Comparison of ENCODE assay signal across 21 cellular contexts in the genomic region with DNA sequence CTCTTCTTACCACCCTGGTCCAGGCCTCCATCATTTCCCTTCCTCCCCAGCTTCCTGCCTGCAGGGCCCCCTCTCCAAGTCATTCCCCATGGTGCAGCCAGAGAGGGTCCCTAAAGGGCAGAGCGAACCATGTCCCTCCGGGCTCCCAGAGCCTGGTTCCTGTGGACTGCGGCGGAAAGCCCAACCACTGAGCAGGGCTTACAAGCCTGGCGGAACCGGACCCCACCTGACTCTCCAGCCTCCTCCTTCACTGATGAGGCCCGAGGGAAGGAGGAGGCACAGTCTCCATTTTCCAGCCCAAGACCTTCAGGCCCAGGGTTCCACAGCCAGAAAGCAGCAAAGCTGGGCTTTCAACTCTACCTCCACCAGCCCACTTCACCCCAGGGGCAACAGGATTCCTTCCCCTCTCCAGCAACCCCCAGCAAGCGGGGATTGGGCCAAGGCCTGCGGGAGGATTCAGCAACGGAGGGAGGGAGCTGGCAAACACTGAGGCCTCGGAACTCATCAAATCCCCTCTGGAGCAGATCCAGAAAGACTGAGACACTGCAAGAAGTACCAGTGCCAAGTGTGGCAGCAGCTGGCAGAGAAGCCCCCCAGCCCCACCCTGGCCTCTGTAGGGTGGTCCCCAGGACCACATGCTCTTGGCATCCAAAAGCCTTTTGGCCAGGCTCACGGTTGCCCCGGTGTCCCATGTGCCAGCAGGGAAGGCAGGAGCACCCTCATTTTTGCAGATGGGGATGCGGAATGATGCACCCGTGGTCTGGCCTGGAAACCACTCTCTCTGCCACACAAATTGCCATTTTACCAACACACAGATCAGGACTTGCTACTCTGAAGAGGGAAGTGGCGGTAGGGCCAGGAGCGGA. TPM values are rescaled to one million over a fixed set of nuclear protein-coding genes. Genes with fewer than 3 reads are reported as not detected.
DNase-seq lines count a peak whose midpoint lies in the region; TF ChIP-seq lines count a peak whose summit lies in the region.
"Had no signal": no experiment of that assay in that cellular context is flagged by ENCODE, and none has a peak within 500 bp of the region (broad histone marks: within the 10 kb centered on the region; RNA-seq: fewer than 3 reads in every experiment).

No MANE protein-coding gene starts in this region.

- no peaks in the 10 kb centered on the region for H4K20me1 ChIP-seq in BLaER1

- DNase-seq in BE2C (no peak), NCI-H1105 treated with DMSO at 0.1 percent for 48 hours (lab: John Stamatoyannopoulos, UW) (peak; percentile 65), endodermal cell (no peak), NK-92 (lab: John Stamatoyannopoulos, UW; ENCODE audit: unreplicated experiment) (no peak), NCI-H82 treated with DMSO at 0.1 percent for 48 hours (lab: John Stamatoyannopoulos, UW; ENCODE audit: unreplicated experiment) (no peak), hippocampal formation (lab: John Stamatoyannopoulos, UW) (no peak), NCI-H510A (lab: John Stamatoyannopoulos, UW) (no peak)
- DNase-seq: C1 segment of cervical spinal cord; CD8-positive, alpha-beta T cell; GF-D8; GOT3; KG1; NCI-H1930; NCI-H345; NCI-H524 treated with DMSO at 0.1 percent for 48 hours; NCI-H82; PC-3; SHP77 had no signal

- no peaks in the 10 kb centered on the region for H3K9me3 Mint-ChIP-seq in endodermal cell
- H3K9me3 Mint-ChIP-seq: CD8-positive, alpha-beta T cell had no signal

- no peaks in the 10 kb centered on the region for H3K9me3 ChIP-seq in BE2C
- no peaks in the 10 kb centered on the region for H3K9me3 ChIP-seq in BLaER1
- H3K9me3 ChIP-seq in endodermal cell (ENCODE audit: control insufficient read depth, low read length), result no peaks in the 10 kb centered on the region

- H3K27me3 ChIP-seq in BE2C (no peaks in the 10 kb centered on the region), BLaER1 (peaks cover 45% of the 10 kb centered on the region), endodermal cell (ENCODE audit: control insufficient read depth, insufficient read depth, low read length, poor library complexity, severe bottlenecking) (peaks cover 45% of the 10 kb centered on the region)

- no peaks in the 10 kb centered on the region for H3K36me3 Mint-ChIP-seq in endodermal cell (ENCODE audit: low read depth)
- H3K36me3 Mint-ChIP-seq: CD8-positive, alpha-beta T cell had no signal

- H3K4me3 ChIP-seq in BE2C (ENCODE audit: low read depth, low read length) (peak overlapping the region; percentile 71), BLaER1 (no peak overlapping the region), endodermal cell (ENCODE audit: low read length) (no peak overlapping the region)

- H3K4me1 ChIP-seq in BE2C (peaks cover 60% of the 10 kb centered on the region), BLaER1 (peaks cover 39% of the 10 kb centered on the region), endodermal cell (ENCODE audit: control insufficient read depth, insufficient read depth, low read length) (no peaks in the 10 kb centered on the region)

- 83 to 97% methylated on average over 5 to 17 of the region's 17 CpGs for WGBS in endodermal cell (ENCODE audit: insufficient coverage in 1 of 2, insufficient read length in 1 of 2), 2 experiments

- peaks cover 48% of the 10 kb centered on the region for H3K36me3 ChIP-seq in BE2C
- H3K36me3 ChIP-seq in BLaER1, result no peaks in the 10 kb centered on the region
- no peaks in the 10 kb centered on the region for H3K36me3 ChIP-seq in endodermal cell (ENCODE audit: control insufficient read depth, insufficient read depth, low read length)

- TF ChIP-seq CTCF in BE2C (IDR thresholded peaks at IDR 0.05; ENCODE audit: low read depth, low read length), result no peak
- no peak for TF ChIP-seq CTCF in endodermal cell (conservative IDR thresholded peaks at IDR 0.05)

- H3K9ac ChIP-seq in BLaER1, result no peak overlapping the region
- H3K9ac ChIP-seq in endodermal cell (ENCODE audit: extremely low read depth, low read length, poor library complexity, severe bottlenecking), result no peak overlapping the region

- H3K4me2 ChIP-seq in BLaER1, result peak overlapping the region; percentile 62

- H3K27me3 Mint-ChIP-seq in endodermal cell (ENCODE audit: insufficient read depth), result peaks cover 41% of the 10 kb centered on the region

- peak overlapping the region; percentile 64 for H3K27ac Mint-ChIP-seq in endodermal cell
- H3K27ac Mint-ChIP-seq: CD8-positive, alpha-beta T cell had no signal

- no peak overlapping the region for H3K27ac ChIP-seq in BLaER1
- H3K27ac ChIP-seq in endodermal cell (ENCODE audit: low read depth, low read length), result no peak overlapping the region

- H3K4me3 Mint-ChIP-seq in endodermal cell, result no peak overlapping the region
- H3K4me3 Mint-ChIP-seq: CD8-positive, alpha-beta T cell had no signal

- no peaks in the 10 kb centered on the region for H3K4me1 Mint-ChIP-seq in endodermal cell

RNA-seq across cellular contexts. Expression of gene FAM163B, which starts 3.1 kb away (rescaled TPM):
- polyA plus RNA-seq in BE2C (2012; ENCODE audit: insufficient read depth, insufficient read length, low read depth), result 8.5 TPM
- total RNA-seq in endodermal cell, result not detected
- polyA plus RNA-seq in endodermal cell (2013, experiment 1 of 2), result 1.4 TPM
- polyA plus RNA-seq in endodermal cell (2013, experiment 2 of 2), result 1.8 TPM
- total RNA-seq: CD8-positive, alpha-beta T cell; Daoy; PC-3 had no signal

RNA-seq across cellular contexts. Expression of gene DBH, which starts 30.1 kb away (rescaled TPM):
- polyA plus RNA-seq in BE2C (2012; ENCODE audit: insufficient read depth, insufficient read length, low read depth), result 42.7 TPM
- total RNA-seq in endodermal cell, result not detected
- polyA plus RNA-seq in endodermal cell (2013, experiment 1 of 2), result 0.93 TPM
- polyA plus RNA-seq in endodermal cell (2013, experiment 2 of 2), result 0.99 TPM
- total RNA-seq: Daoy, PC-3, RPMI7951 had no signal
